ENCODE assay signal across 24 cellular contexts in genomic region chr12:30785630-30786029, GRCh38.
"Had no signal": no experiment of that assay in that cellular context is flagged by ENCODE, and none has a peak within 500 bp of the region (broad histone marks: within the 10 kb centered on the region; RNA-seq: fewer than 3 reads in every experiment).

No MANE protein-coding gene starts in this region.

- H3K9me3 ChIP-seq: ascending aorta, breast epithelium, esophagus squamous epithelium had no signal

- DNase-seq: activated CD4-positive, alpha-beta memory T cell treated with anti-CD3 and anti-CD28 coated beads, Interleukin-2, amount 10 ng/mL, durations not matched to agents 7 days and 5 days; activated CD4-positive, alpha-beta T cell treated with anti-CD3 and anti-CD28 coated beads for 1 hour; activated CD4-positive, alpha-beta T cell treated with anti-CD3 and anti-CD28 coated beads for 4 hours; activated CD4-positive, alpha-beta T cell treated with anti-CD3 and anti-CD28 coated beads, Interleukin-2, amount 10 ng/mL, durations not matched to agents 7 days and 5 days; activated CD4-positive, alpha-beta T cell treated with anti-CD3 and anti-CD28 coated beads, Interleukin-2, amount 50 U/mL, for 4 hours; activated CD8-positive, alpha-beta memory T cell treated with anti-CD3 and anti-CD28 coated beads, Interleukin-2, amount 50 U/mL, for 48 hours; activated effector memory CD4-positive, alpha-beta T cell treated with Interleukin-2 at 50 U/mL for 16 hours; activated gamma-delta T cell treated with Interleukin-2 at 50 U/mL for 16 hours; activated naive CD4-positive, alpha-beta T cell treated with anti-CD3 and anti-CD28 coated beads for 36 hours; activated naive CD8-positive, alpha-beta T cell treated with anti-CD3 and anti-CD28 coated beads for 36 hours; activated T-cell treated with anti-CD3 and anti-CD28 coated beads for 4 hours; activated T-cell treated with anti-CD3 and anti-CD28 coated beads, Interleukin-2, amount 50 U/mL, for 4 hours; dorsolateral prefrontal cortex; effector memory CD4-positive, alpha-beta T cell; erythroblast; esophagus squamous epithelium; foreskin melanocyte; T-helper 2 cell had no signal

- H3K4me3 ChIP-seq: ascending aorta, breast epithelium, cardiac muscle cell, coronary artery, dorsolateral prefrontal cortex, esophagus squamous epithelium, gastroesophageal sphincter had no signal

- H3K4me1 ChIP-seq: ascending aorta, breast epithelium, esophagus squamous epithelium, gastroesophageal sphincter had no signal

- H3K36me3 ChIP-seq: ascending aorta, breast epithelium, cardiac muscle cell, esophagus squamous epithelium, gastroesophageal sphincter had no signal

- H3K27ac ChIP-seq: ascending aorta, breast epithelium, cardiac muscle cell, coronary artery, dorsolateral prefrontal cortex, esophagus squamous epithelium, gastroesophageal sphincter had no signal

- H3K27me3 ChIP-seq: ascending aorta, breast epithelium, cardiac muscle cell, dorsolateral prefrontal cortex, esophagus squamous epithelium, gastroesophageal sphincter had no signal

- ATAC-seq: activated T-cell treated with anti-CD3 and anti-CD28 coated beads, Interleukin-2, amount 50 U/mL, for 4 hours; activated T-helper 17 cell treated with anti-CD3 and anti-CD28 coated beads, Interleukin-2, amount 50 U/mL, for 72 hours; gastroesophageal sphincter had no signal
